ENCODE assay signal across 1 cellular context in genomic region chr10:4961558-4961957, GRCh38. TPM values are rescaled to one million over a fixed set of nuclear protein-coding genes. Genes with fewer than 3 reads are reported as not detected.
"Had no signal": no experiment of that assay in that cellular context is flagged by ENCODE, and none has a peak within 500 bp of the region (broad histone marks: within the 10 kb centered on the region; RNA-seq: fewer than 3 reads in every experiment).

No MANE protein-coding gene starts in this region.

RNA-seq across cellular contexts. Expression of gene AKR1C1, which starts 1.7 kb away (rescaled TPM):
- polyA plus RNA-seq: IgD-negative memory B cell had no signal

RNA-seq across cellular contexts. Expression of gene AKR1C2, which starts 42.1 kb away (rescaled TPM):
- polyA plus RNA-seq: IgD-negative memory B cell had no signal
